Comparison of ENCODE assay signal across 9 cellular contexts in genomic region chr12:116060765-116061164, GRCh38.
DNase-seq lines count a peak whose midpoint lies in the region; ATAC-seq and TF ChIP-seq lines count a peak whose summit lies in the region.
"Had no signal": no experiment of that assay in that cellular context is flagged by ENCODE, and none has a peak within 500 bp of the region (broad histone marks: within the 10 kb centered on the region; RNA-seq: fewer than 3 reads in every experiment).

No MANE protein-coding gene starts in this region.

- WGBS in tibial nerve, 2 donors = 55 to 69% methylated on average over 2 of the region's 2 CpGs

- peak overlapping the region in 1 of 4 donors; percentile 39 for H3K27ac ChIP-seq in tibial nerve
- H3K27ac ChIP-seq in breast epithelium = no peak overlapping the region

- H3K4me3 ChIP-seq in MG63 = no peak overlapping the region
- H3K4me3 ChIP-seq in tibial nerve = no peak overlapping the region
- H3K4me3 ChIP-seq in breast epithelium = no peak overlapping the region

- peak; percentile 81 for DNase-seq in NOMO-1 treated with DMSO at 0.1 percent for 48 hours (lab: John Stamatoyannopoulos, UW; ENCODE audit: unreplicated experiment)
- DNase-seq in left colon = no peak
- no peak for DNase-seq in MG63
- no peak for DNase-seq in tibial nerve (ENCODE audit: low spot score in 2 of 2)
- DNase-seq in breast epithelium (ENCODE audit: low spot score in 2 of 2) = no peak
- no peak for DNase-seq in cerebellar nuclear complex (lab: John Stamatoyannopoulos, UW)
- DNase-seq: HCEC 1CT had no signal

- peak; percentile 84 for ATAC-seq in GM18505 (IDR thresholded peaks at IDR 0.05; ENCODE audit: unreplicated experiment)
- peak; percentile 89 for ATAC-seq in GM21825 (IDR thresholded peaks at IDR 0.05; ENCODE audit: unreplicated experiment)
- peak; percentile 34 for ATAC-seq in left colon

- H3K27me3 ChIP-seq in MG63 = no peaks in the 10 kb centered on the region
- no peaks in the 10 kb centered on the region for H3K27me3 ChIP-seq in tibial nerve
- H3K27me3 ChIP-seq in breast epithelium = no peaks in the 10 kb centered on the region

- TF ChIP-seq POLR2A in GM18505 (IDR thresholded peaks at IDR 0.05; ENCODE audit: borderline replicate concordance, extremely low read depth, insufficient read depth, insufficient read length) = no peak
- no peak for TF ChIP-seq POLR2A in tibial nerve (IDR thresholded peaks at IDR 0.05)
- no peak for TF ChIP-seq POLR2A in breast epithelium (IDR thresholded peaks at IDR 0.05)

- H3K36me3 ChIP-seq in MG63 (no peaks in the 10 kb centered on the region; the same call in 1 of the 2 replicates), tibial nerve (no peaks in the 10 kb centered on the region), breast epithelium (no peaks in the 10 kb centered on the region)

- no peak for TF ChIP-seq EP300 in tibial nerve (IDR thresholded peaks at IDR 0.05)

- H3K4me1 ChIP-seq in tibial nerve (peaks cover 0 to 77% (median 19%) of the 10 kb centered on the region in 4 donors), breast epithelium (no peaks in the 10 kb centered on the region)

- TF ChIP-seq CTCF in tibial nerve (IDR thresholded peaks at IDR 0.05) (no peak), breast epithelium (IDR thresholded peaks at IDR 0.05) (no peak)

- intact Hi-C loops in left colon (cut with DNase I, micrococcal nuclease) = loop anchor here in 1 of 2 donors (10.0 kb wide), 1 partner anchor 54 kb away; no protein-coding TSS in a partner anchor
- intact Hi-C loops in breast epithelium (cut with DNase I; ENCODE audit: low total_unique reads) = no loop called here

- H3K9me3 ChIP-seq in MG63 (no peaks in the 10 kb centered on the region), tibial nerve (no peaks in the 10 kb centered on the region), breast epithelium (no peaks in the 10 kb centered on the region)

Comparison
In these comparisons a context has a peak if more than half of its experiments do, and no peak if none do; other contexts are left out.
1. ATAC-seq: peak in every context shown above with its lines; median percentile 89 in GM21825; 84 in GM18505; 34 in left colon.